Comparison of ENCODE assay signal across 13 cellular contexts in genomic region chr2:46239175-46239846, GRCh38. TPM values are rescaled to one million over a fixed set of nuclear protein-coding genes. Genes with fewer than 3 reads are reported as not detected.
A peak's percentile ranks its signal among the peaks of the same experiment; 100 is the strongest.
DNase-seq lines count a peak whose midpoint lies in the region; ATAC-seq and TF ChIP-seq lines count a peak whose summit lies in the region.
"Had no signal": no experiment of that assay in that cellular context is flagged by ENCODE, and none has a peak within 500 bp of the region (broad histone marks: within the 10 kb centered on the region; RNA-seq: fewer than 3 reads in every experiment).

No MANE protein-coding gene starts in this region.

- TF ChIP-seq CTCF in OCI-LY3 (IDR thresholded peaks at IDR 0.05; ENCODE audit: low read depth, low read length): no peak

- no peak overlapping the region for H2BK15ac ChIP-seq in neuronal stem cell (ENCODE audit: low read length)

- H3K23ac ChIP-seq in neuronal stem cell (ENCODE audit: low read depth, low read length, poor library complexity): no peak overlapping the region

- no peaks in the 10 kb centered on the region for H3K79me2 ChIP-seq in OCI-LY3 (ENCODE audit: low read length)
- H3K79me2 ChIP-seq: parathyroid adenoma had no signal

- no peak overlapping the region for H2BK120ac ChIP-seq in neuronal stem cell (ENCODE audit: low read depth, low read length)

- no peaks in the 10 kb centered on the region for H3K36me3 ChIP-seq in OCI-LY3 (replicated peaks; ENCODE audit: low read depth, low read length)
- no peaks in the 10 kb centered on the region for H3K36me3 ChIP-seq in neuronal stem cell (replicated peaks in 1 of 2; ENCODE audit: control insufficient read depth in 2 of 2, insufficient read depth in 2 of 2, low read length in 2 of 2)

- peaks cover 14% of the 10 kb centered on the region for H3K4me1 ChIP-seq in OCI-LY3 (ENCODE audit: low read length)
- no peaks in the 10 kb centered on the region for H3K4me1 ChIP-seq in neuronal stem cell (ENCODE audit: control insufficient read depth in 2 of 2, insufficient read depth in 1 of 2, low read depth in 1 of 2, low read length in 2 of 2)
- H3K4me1 ChIP-seq: parathyroid adenoma had no signal

- no peaks in the 10 kb centered on the region for H3K79me1 ChIP-seq in neuronal stem cell (ENCODE audit: low read depth, low read length)

- H3K9me3 ChIP-seq in OCI-LY3 (ENCODE audit: insufficient read depth, low read length) (no peaks in the 10 kb centered on the region), neuronal stem cell (replicated peaks in 1 of 2; ENCODE audit: control insufficient read depth in 2 of 2, insufficient read depth in 1 of 2, low read depth in 1 of 2, low read length in 2 of 2) (no peaks in the 10 kb centered on the region)

- H3K27me3 Mint-ChIP-seq in activated naive CD4-positive, alpha-beta T cell treated with anti-CD3 and anti-CD28 coated beads for 36 hours (ENCODE audit: low read depth): no peaks in the 10 kb centered on the region
- no peaks in the 10 kb centered on the region for H3K27me3 Mint-ChIP-seq in activated naive CD8-positive, alpha-beta T cell treated with anti-CD3 and anti-CD28 coated beads, Interleukin-2, amount 50 U/mL, for 24 hours
- H3K27me3 Mint-ChIP-seq in stimulated activated naive CD8-positive, alpha-beta T cell treated with anti-CD3 and anti-CD28 coated beads, Interleukin-15, Interleukin-2, amounts not matched to agents 100 ng/mL and 50 ng/mL, for 24 hours: no peaks in the 10 kb centered on the region
- H3K27me3 Mint-ChIP-seq: stimulated activated naive B cell treated with anti-CD40 and anti-IgM and Interleukin-4, amounts not matched to agents 10 μg/mL and 1 μg/mL and 100 μg/mL, for 72 hours had no signal

- H3K4me3 Mint-ChIP-seq in activated naive CD4-positive, alpha-beta T cell treated with anti-CD3 and anti-CD28 coated beads for 36 hours: no peak overlapping the region
- H3K4me3 Mint-ChIP-seq in activated naive CD8-positive, alpha-beta T cell treated with anti-CD3 and anti-CD28 coated beads, Interleukin-2, amount 50 U/mL, for 24 hours: no peak overlapping the region
- H3K4me3 Mint-ChIP-seq in stimulated activated naive CD8-positive, alpha-beta T cell treated with anti-CD3 and anti-CD28 coated beads, Interleukin-15, Interleukin-2, amounts not matched to agents 100 ng/mL and 50 ng/mL, for 24 hours: no peak overlapping the region
- H3K4me3 Mint-ChIP-seq: mesothelial cell of epicardium; stimulated activated naive B cell treated with anti-CD40 and anti-IgM and Interleukin-4, amounts not matched to agents 10 μg/mL and 1 μg/mL and 100 μg/mL, for 72 hours had no signal

- H4K91ac ChIP-seq in neuronal stem cell (ENCODE audit: low read depth, low read length, poor library complexity): no peak overlapping the region

- no peak overlapping the region for H3K14ac ChIP-seq in neuronal stem cell (ENCODE audit: low read length)

- no peaks in the 10 kb centered on the region for H4K20me1 ChIP-seq in OCI-LY3 (ENCODE audit: insufficient read depth, low read length)

- H2AK5ac ChIP-seq in neuronal stem cell (ENCODE audit: low read depth, low read length): no peak overlapping the region

- peaks cover 33% of the 10 kb centered on the region for H3K4me1 Mint-ChIP-seq in activated naive CD4-positive, alpha-beta T cell treated with anti-CD3 and anti-CD28 coated beads for 36 hours (ENCODE audit: low read depth)
- H3K4me1 Mint-ChIP-seq in activated naive CD8-positive, alpha-beta T cell treated with anti-CD3 and anti-CD28 coated beads, Interleukin-2, amount 50 U/mL, for 24 hours: peaks cover 23% of the 10 kb centered on the region
- H3K4me1 Mint-ChIP-seq in stimulated activated naive CD8-positive, alpha-beta T cell treated with anti-CD3 and anti-CD28 coated beads, Interleukin-15, Interleukin-2, amounts not matched to agents 100 ng/mL and 50 ng/mL, for 24 hours (ENCODE audit: low read depth): peaks cover 20% of the 10 kb centered on the region
- H3K4me1 Mint-ChIP-seq: stimulated activated naive B cell treated with anti-CD40 and anti-IgM and Interleukin-4, amounts not matched to agents 10 μg/mL and 1 μg/mL and 100 μg/mL, for 72 hours had no signal

- H3K27ac Mint-ChIP-seq in activated naive CD4-positive, alpha-beta T cell treated with anti-CD3 and anti-CD28 coated beads for 36 hours: peak overlapping the region; percentile 90
- H3K27ac Mint-ChIP-seq in activated naive CD8-positive, alpha-beta T cell treated with anti-CD3 and anti-CD28 coated beads, Interleukin-2, amount 50 U/mL, for 24 hours: peak overlapping the region; percentile 84
- peak overlapping the region; percentile 62 for H3K27ac Mint-ChIP-seq in stimulated activated naive CD8-positive, alpha-beta T cell treated with anti-CD3 and anti-CD28 coated beads, Interleukin-15, Interleukin-2, amounts not matched to agents 100 ng/mL and 50 ng/mL, for 24 hours
- H3K27ac Mint-ChIP-seq: mesothelial cell of epicardium; stimulated activated naive B cell treated with anti-CD40 and anti-IgM and Interleukin-4, amounts not matched to agents 10 μg/mL and 1 μg/mL and 100 μg/mL, for 72 hours had no signal

- H2BK12ac ChIP-seq in neuronal stem cell (ENCODE audit: low read length): no peak overlapping the region

- H4K8ac ChIP-seq in neuronal stem cell (ENCODE audit: low read depth, low read length): no peak overlapping the region

- no peak overlapping the region for H3K4me2 ChIP-seq in OCI-LY3 (ENCODE audit: low read length)
- H3K4me2 ChIP-seq in neuronal stem cell (ENCODE audit: insufficient read depth, low read length, poor library complexity, severe bottlenecking): no peak overlapping the region

- CTCF ChIA-PET in activated naive CD4-positive, alpha-beta T cell treated with anti-CD3 and anti-CD28 coated beads for 36 hours (lab: Charles Lee): interaction anchor here (0.7 to 1.3 kb wide), 5 partner anchors 10 to 220 kb away, joined by 3 to 5 read pairs (median 3); no protein-coding TSS in a partner anchor

- intact Hi-C loops in activated naive CD4-positive, alpha-beta T cell treated with anti-CD3 and anti-CD28 coated beads for 36 hours (cut with micrococcal nuclease): loop anchor here (1.0 to 5.0 kb wide), 6 partner anchors 10 to 172 kb away; partner anchors contain the start of gene EPAS1

- H2BK5ac ChIP-seq in neuronal stem cell (ENCODE audit: low read length): no peak overlapping the region

- H3K18ac ChIP-seq in neuronal stem cell (ENCODE audit: low read length): no peak overlapping the region

- no CpG with 5 or more reads among the region's 5 CpGs for WGBS in neuronal stem cell (ENCODE audit: extremely low coverage in 2 of 2, insufficient read length in 2 of 2, insufficient replicate concordance in 1 of 2), 2 donors

- no peak overlapping the region for H3K4ac ChIP-seq in neuronal stem cell (ENCODE audit: low read length)

- ATAC-seq in activated naive CD8-positive, alpha-beta T cell treated with anti-CD3 and anti-CD28 coated beads, Interleukin-2, amount 50 U/mL, for 24 hours: peak; percentile 60
- ATAC-seq: stimulated activated naive B cell treated with anti-CD40 and anti-IgM and Interleukin-4, amounts not matched to agents 10 μg/mL and 1 μg/mL and 100 μg/mL, for 72 hours had no signal

- H3K9ac ChIP-seq in OCI-LY3 (ENCODE audit: low read length) (no peak overlapping the region), neuronal stem cell (ENCODE audit: low read depth, low read length, poor library complexity) (no peak overlapping the region)
- H3K9ac ChIP-seq: parathyroid adenoma had no signal

- no peaks in the 10 kb centered on the region for H3K27me3 ChIP-seq in OCI-LY3 (ENCODE audit: low read depth, low read length)
- no peaks in the 10 kb centered on the region for H3K27me3 ChIP-seq in neuronal stem cell (ENCODE audit: control insufficient read depth in 3 of 3, insufficient read depth in 3 of 3, low read depth in 1 of 3, low read length in 3 of 3)

- H2AFZ ChIP-seq in OCI-LY3 (ENCODE audit: low read depth, low read length) (peak overlapping the region; percentile 35; the same call in 1 of the 2 replicates), neuronal stem cell (ENCODE audit: low read length) (no peak overlapping the region)
- H2AFZ ChIP-seq: parathyroid adenoma had no signal

- H3K27ac ChIP-seq in OCI-LY3 (ENCODE audit: low read length) (no peak overlapping the region), neuronal stem cell (replicated peaks; ENCODE audit: low read length) (no peak overlapping the region)
- H3K27ac ChIP-seq: parathyroid adenoma had no signal

- DNase-seq in activated naive CD4-positive, alpha-beta T cell treated with anti-CD3 and anti-CD28 coated beads for 36 hours: peak; percentile 43
- DNase-seq in activated naive CD4-positive, alpha-beta T cell treated with anti-CD3 and anti-CD28 coated beads, Interleukin-2, amount 50 U/mL, for 16 hours: no peak
- DNase-seq in activated naive CD8-positive, alpha-beta T cell treated with anti-CD3 and anti-CD28 coated beads, Interleukin-2, amount 50 U/mL, for 24 hours: peak; percentile 10
- DNase-seq in mesenteric fat pad (ENCODE audit: low spot score): no peak
- no peak for DNase-seq in neuronal stem cell (ENCODE audit: low spot score)
- DNase-seq in OCI-M2 (lab: John Stamatoyannopoulos, UW; ENCODE audit: unreplicated experiment): no peak
- DNase-seq: anterior cingulate cortex; NCI-H1930; stimulated activated naive B cell treated with anti-CD40 and anti-IgM and Interleukin-4, amounts not matched to agents 10 μg/mL and 1 μg/mL and 100 μg/mL, for 72 hours had no signal

- no peaks in the 10 kb centered on the region for H3K9me3 Mint-ChIP-seq in activated naive CD4-positive, alpha-beta T cell treated with anti-CD3 and anti-CD28 coated beads for 36 hours
- peaks cover 4% of the 10 kb centered on the region for H3K9me3 Mint-ChIP-seq in activated naive CD8-positive, alpha-beta T cell treated with anti-CD3 and anti-CD28 coated beads, Interleukin-2, amount 50 U/mL, for 24 hours
- H3K9me3 Mint-ChIP-seq in stimulated activated naive CD8-positive, alpha-beta T cell treated with anti-CD3 and anti-CD28 coated beads, Interleukin-15, Interleukin-2, amounts not matched to agents 100 ng/mL and 50 ng/mL, for 24 hours: no peaks in the 10 kb centered on the region

- H3K36me3 Mint-ChIP-seq in activated naive CD4-positive, alpha-beta T cell treated with anti-CD3 and anti-CD28 coated beads for 36 hours (ENCODE audit: low read depth): peaks cover 3% of the 10 kb centered on the region
- H3K36me3 Mint-ChIP-seq in activated naive CD8-positive, alpha-beta T cell treated with anti-CD3 and anti-CD28 coated beads, Interleukin-2, amount 50 U/mL, for 24 hours (ENCODE audit: low read depth): no peaks in the 10 kb centered on the region
- H3K36me3 Mint-ChIP-seq in stimulated activated naive CD8-positive, alpha-beta T cell treated with anti-CD3 and anti-CD28 coated beads, Interleukin-15, Interleukin-2, amounts not matched to agents 100 ng/mL and 50 ng/mL, for 24 hours (ENCODE audit: low read depth): no peaks in the 10 kb centered on the region
- H3K36me3 Mint-ChIP-seq: mesothelial cell of epicardium; stimulated activated naive B cell treated with anti-CD40 and anti-IgM and Interleukin-4, amounts not matched to agents 10 μg/mL and 1 μg/mL and 100 μg/mL, for 72 hours had no signal

- no peak overlapping the region for H3K4me3 ChIP-seq in OCI-LY3 (ENCODE audit: low read length)
- no peak overlapping the region for H3K4me3 ChIP-seq in neuronal stem cell (ENCODE audit: low read length in 2 of 2)

RNA-seq across cellular contexts. Expression of gene EPAS1, which starts 57.9 kb away (rescaled TPM):
- 1 to 10 TPM; 2.1 to 2.9 TPM for total RNA-seq in activated naive CD4-positive, alpha-beta T cell treated with anti-CD3 and anti-CD28 coated beads for 36 hours
- total RNA-seq in mesenteric fat pad: 717 TPM
- polyA plus RNA-seq in neuronal stem cell (2013, experiment 1 of 2): 0.24 TPM
- polyA plus RNA-seq in neuronal stem cell (2013, experiment 2 of 2): 0.19 TPM

Comparison
In these comparisons a context has a peak if more than half of its experiments do, and no peak if none do; other contexts are left out.
1. DNase-seq: peak in activated naive CD4-positive, alpha-beta T cell treated with anti-CD3 and anti-CD28 coated beads for 36 hours (single experiment) and activated naive CD8-positive, alpha-beta T cell treated with anti-CD3 and anti-CD28 coated beads, Interleukin-2, amount 50 U/mL, for 24 hours (single experiment); none in activated naive CD4-positive, alpha-beta T cell treated with anti-CD3 and anti-CD28 coated beads, Interleukin-2, amount 50 U/mL, for 16 hours (single experiment), mesenteric fat pad (single experiment), neuronal stem cell (single experiment) and OCI-M2 (single experiment).
2. RNA of gene EPAS1, which starts 57.9 kb away (total RNA-seq): 717 TPM in mesenteric fat pad (single experiment); 2.1 to 2.9 TPM in activated naive CD4-positive, alpha-beta T cell treated with anti-CD3 and anti-CD28 coated beads for 36 hours; every median in the first group is over 100 times any median in the second.
3. Peak in every context shown above with its lines, with median percentiles within 50 percentile points of each other: H3K27ac Mint-ChIP-seq.